1 cellular context compared by ENCODE assay signal in genomic region chr3:142778541-142778940, GRCh38.
TF ChIP-seq lines count a peak whose summit lies in the region.

No MANE protein-coding gene starts in this region.

TF ChIP-seq in K562, 482 proteins besides CTCF, POLR2A, EP300 and RAD21 (continues in another document):
- TF ChIP-seq ZNF143 (CRISPR knock-in tag; IDR thresholded peaks at IDR 0.05) (no peak), NFIX (CRISPR knock-in tag; IDR thresholded peaks at IDR 0.05; ENCODE audit: low read depth) (no peak), ELK3 (CRISPR knock-in tag; IDR thresholded peaks at IDR 0.05) (no peak), ELF1 (tag; IDR thresholded peaks at IDR 0.05) (0 out of 2 replicates have a peak, but pooled peaks have one; percentile 32), ZNF277 (CRISPR knock-in tag; IDR thresholded peaks at IDR 0.05; ENCODE audit: borderline replicate concordance) (no peak), MYBL2 (IDR thresholded peaks at IDR 0.05; ENCODE audit: low read depth) (0 out of 2 replicates have a peak, but pooled peaks have one; percentile 38), MYBL2 (CRISPR knock-in tag; IDR thresholded peaks at IDR 0.05; ENCODE audit: borderline replicate concordance) (no peak), DPF2 (IDR thresholded peaks at IDR 0.05) (peak; percentile 20; the same call in 1 of the 2 replicates), TAF1 (IDR thresholded peaks at IDR 0.05; ENCODE audit: control insufficient read depth, extremely low read depth, insufficient read depth, low read length, severe bottlenecking) (no peak), KLF1 (tag; IDR thresholded peaks at IDR 0.05) (no peak), ZNF444 (CRISPR knock-in tag; IDR thresholded peaks at IDR 0.05) (no peak), ZNF395 (CRISPR knock-in tag; IDR thresholded peaks at IDR 0.05) (no peak), PURB (CRISPR knock-in tag; IDR thresholded peaks at IDR 0.05; ENCODE audit: low read depth) (no peak), ZNF316 (IDR thresholded peaks at IDR 0.05) (peak; percentile 73), MAFF (IDR thresholded peaks at IDR 0.05; ENCODE audit: low read length) (peak; percentile 47; the same call in 1 of the 2 replicates), ZKSCAN8 (CRISPR knock-in tag; IDR thresholded peaks at IDR 0.05) (no peak), TCF7L2 (IDR thresholded peaks at IDR 0.05; ENCODE audit: low read depth, low read length) (no peak), CUX1 (CRISPR knock-in tag; IDR thresholded peaks at IDR 0.05) (no peak), NFIC (IDR thresholded peaks at IDR 0.05) (peak; percentile 35; the same call in 1 of the 2 replicates), ZNF431 (CRISPR knock-in tag; IDR thresholded peaks at IDR 0.05) (no peak), MED1 (CRISPR knock-in tag; IDR thresholded peaks at IDR 0.05; ENCODE audit: borderline replicate concordance) (no peak), E4F1 (CRISPR knock-in tag; IDR thresholded peaks at IDR 0.05; ENCODE audit: borderline replicate concordance) (no peak), C11orf30 (IDR thresholded peaks at IDR 0.05; ENCODE audit: low read depth) (peak; percentile 73), NR2F6 (CRISPR knock-in tag; IDR thresholded peaks at IDR 0.05) (no peak), TAF9B (IDR thresholded peaks at IDR 0.05; ENCODE audit: partially characterized antibody) (peak; percentile 16), HMGN3 (IDR thresholded peaks at IDR 0.05; ENCODE audit: borderline replicate concordance, extremely low read depth, insufficient read length, low read depth, low read length) (no peak), MAFG (tag; conservative IDR thresholded peaks at IDR 0.05) (peak; percentile 85), ZNF408 (CRISPR knock-in tag; IDR thresholded peaks at IDR 0.05; ENCODE audit: low read depth) (no peak), SMARCA4 (IDR thresholded peaks at IDR 0.05) (peak; percentile 34; the same call in 1 of the 2 replicates), ZNF699 (CRISPR knock-in tag; IDR thresholded peaks at IDR 0.05; ENCODE audit: insufficient replicate concordance) (no peak), ZSCAN29 (IDR thresholded peaks at IDR 0.05) (no peak), TBL1XR1 (IDR thresholded peaks at IDR 0.05; ENCODE audit: low read length in 2 of 2) (no peak), NFE2 (IDR thresholded peaks at IDR 0.05; ENCODE audit: low read depth) (peak; percentile 83), LEF1 (IDR thresholded peaks at IDR 0.05) (peak; percentile 35; the same call in 1 of the 2 replicates), KDM2B (CRISPR knock-in tag; IDR thresholded peaks at IDR 0.05) (no peak)
- TF ChIP-seq, protein P1, sequence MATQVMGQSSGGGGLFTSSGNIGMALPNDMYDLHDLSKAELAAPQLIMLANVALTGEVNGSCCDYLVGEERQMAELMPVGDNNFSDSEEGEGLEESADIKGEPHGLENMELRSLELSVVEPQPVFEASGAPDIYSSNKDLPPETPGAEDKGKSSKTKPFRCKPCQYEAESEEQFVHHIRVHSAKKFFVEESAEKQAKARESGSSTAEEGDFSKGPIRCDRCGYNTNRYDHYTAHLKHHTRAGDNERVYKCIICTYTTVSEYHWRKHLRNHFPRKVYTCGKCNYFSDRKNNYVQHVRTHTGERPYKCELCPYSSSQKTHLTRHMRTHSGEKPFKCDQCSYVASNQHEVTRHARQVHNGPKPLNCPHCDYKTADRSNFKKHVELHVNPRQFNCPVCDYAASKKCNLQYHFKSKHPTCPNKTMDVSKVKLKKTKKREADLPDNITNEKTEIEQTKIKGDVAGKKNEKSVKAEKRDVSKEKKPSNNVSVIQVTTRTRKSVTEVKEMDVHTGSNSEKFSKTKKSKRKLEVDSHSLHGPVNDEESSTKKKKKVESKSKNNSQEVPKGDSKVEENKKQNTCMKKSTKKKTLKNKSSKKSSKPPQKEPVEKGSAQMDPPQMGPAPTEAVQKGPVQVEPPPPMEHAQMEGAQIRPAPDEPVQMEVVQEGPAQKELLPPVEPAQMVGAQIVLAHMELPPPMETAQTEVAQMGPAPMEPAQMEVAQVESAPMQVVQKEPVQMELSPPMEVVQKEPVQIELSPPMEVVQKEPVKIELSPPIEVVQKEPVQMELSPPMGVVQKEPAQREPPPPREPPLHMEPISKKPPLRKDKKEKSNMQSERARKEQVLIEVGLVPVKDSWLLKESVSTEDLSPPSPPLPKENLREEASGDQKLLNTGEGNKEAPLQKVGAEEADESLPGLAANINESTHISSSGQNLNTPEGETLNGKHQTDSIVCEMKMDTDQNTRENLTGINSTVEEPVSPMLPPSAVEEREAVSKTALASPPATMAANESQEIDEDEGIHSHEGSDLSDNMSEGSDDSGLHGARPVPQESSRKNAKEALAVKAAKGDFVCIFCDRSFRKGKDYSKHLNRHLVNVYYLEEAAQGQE (CRISPR knock-in tag; IDR thresholded peaks at IDR 0.05; ENCODE audit: low read depth), result no peak
- TF ChIP-seq, protein P2, sequence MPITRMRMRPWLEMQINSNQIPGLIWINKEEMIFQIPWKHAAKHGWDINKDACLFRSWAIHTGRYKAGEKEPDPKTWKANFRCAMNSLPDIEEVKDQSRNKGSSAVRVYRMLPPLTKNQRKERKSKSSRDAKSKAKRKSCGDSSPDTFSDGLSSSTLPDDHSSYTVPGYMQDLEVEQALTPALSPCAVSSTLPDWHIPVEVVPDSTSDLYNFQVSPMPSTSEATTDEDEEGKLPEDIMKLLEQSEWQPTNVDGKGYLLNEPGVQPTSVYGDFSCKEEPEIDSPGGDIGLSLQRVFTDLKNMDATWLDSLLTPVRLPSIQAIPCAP (CRISPR knock-in tag; IDR thresholded peaks at IDR 0.05; ENCODE audit: borderline replicate concordance), result no peak
- TF ChIP-seq, protein P3, sequence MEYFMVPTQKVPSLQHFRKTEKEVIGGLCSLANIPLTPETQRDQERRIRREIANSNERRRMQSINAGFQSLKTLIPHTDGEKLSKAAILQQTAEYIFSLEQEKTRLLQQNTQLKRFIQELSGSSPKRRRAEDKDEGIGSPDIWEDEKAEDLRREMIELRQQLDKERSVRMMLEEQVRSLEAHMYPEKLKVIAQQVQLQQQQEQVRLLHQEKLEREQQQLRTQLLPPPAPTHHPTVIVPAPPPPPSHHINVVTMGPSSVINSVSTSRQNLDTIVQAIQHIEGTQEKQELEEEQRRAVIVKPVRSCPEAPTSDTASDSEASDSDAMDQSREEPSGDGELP (CRISPR knock-in tag; IDR thresholded peaks at IDR 0.05; ENCODE audit: borderline replicate concordance), result no peak
- TF ChIP-seq, protein P4, sequence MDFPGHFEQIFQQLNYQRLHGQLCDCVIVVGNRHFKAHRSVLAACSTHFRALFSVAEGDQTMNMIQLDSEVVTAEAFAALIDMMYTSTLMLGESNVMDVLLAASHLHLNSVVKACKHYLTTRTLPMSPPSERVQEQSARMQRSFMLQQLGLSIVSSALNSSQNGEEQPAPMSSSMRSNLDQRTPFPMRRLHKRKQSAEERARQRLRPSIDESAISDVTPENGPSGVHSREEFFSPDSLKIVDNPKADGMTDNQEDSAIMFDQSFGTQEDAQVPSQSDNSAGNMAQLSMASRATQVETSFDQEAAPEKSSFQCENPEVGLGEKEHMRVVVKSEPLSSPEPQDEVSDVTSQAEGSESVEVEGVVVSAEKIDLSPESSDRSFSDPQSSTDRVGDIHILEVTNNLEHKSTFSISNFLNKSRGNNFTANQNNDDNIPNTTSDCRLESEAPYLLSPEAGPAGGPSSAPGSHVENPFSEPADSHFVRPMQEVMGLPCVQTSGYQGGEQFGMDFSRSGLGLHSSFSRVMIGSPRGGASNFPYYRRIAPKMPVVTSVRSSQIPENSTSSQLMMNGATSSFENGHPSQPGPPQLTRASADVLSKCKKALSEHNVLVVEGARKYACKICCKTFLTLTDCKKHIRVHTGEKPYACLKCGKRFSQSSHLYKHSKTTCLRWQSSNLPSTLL (IDR thresholded peaks at IDR 0.05), result no peak
- TF ChIP-seq, protein P5, sequence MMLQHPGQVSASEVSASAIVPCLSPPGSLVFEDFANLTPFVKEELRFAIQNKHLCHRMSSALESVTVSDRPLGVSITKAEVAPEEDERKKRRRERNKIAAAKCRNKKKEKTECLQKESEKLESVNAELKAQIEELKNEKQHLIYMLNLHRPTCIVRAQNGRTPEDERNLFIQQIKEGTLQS (IDR thresholded peaks at IDR 0.05), result no peak
- TF ChIP-seq, protein P5 (CRISPR knock-in tag; conservative IDR thresholded peaks at IDR 0.05), result no peak
- TF ChIP-seq, protein P6, sequence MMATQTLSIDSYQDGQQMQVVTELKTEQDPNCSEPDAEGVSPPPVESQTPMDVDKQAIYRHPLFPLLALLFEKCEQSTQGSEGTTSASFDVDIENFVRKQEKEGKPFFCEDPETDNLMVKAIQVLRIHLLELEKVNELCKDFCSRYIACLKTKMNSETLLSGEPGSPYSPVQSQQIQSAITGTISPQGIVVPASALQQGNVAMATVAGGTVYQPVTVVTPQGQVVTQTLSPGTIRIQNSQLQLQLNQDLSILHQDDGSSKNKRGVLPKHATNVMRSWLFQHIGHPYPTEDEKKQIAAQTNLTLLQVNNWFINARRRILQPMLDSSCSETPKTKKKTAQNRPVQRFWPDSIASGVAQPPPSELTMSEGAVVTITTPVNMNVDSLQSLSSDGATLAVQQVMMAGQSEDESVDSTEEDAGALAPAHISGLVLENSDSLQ (IDR thresholded peaks at IDR 0.05), result peak; percentile 28; the same call in 1 of the 2 replicates
